In genomic region chrX:43836435-43837184, GRCh38 we compare ENCODE assay signal across 8 cellular contexts. TPM values are rescaled to one million over a fixed set of nuclear protein-coding genes. Genes with fewer than 3 reads are reported as not detected.
DNase-seq lines count a peak whose midpoint lies in the region; TF ChIP-seq lines count a peak whose summit lies in the region.

No MANE protein-coding gene starts in this region.

- no peak overlapping the region for H3K27ac Mint-ChIP-seq in glutamatergic neuron (ENCODE audit: unreplicated experiment)
- H3K27ac Mint-ChIP-seq in activated T-helper 2 cell treated with anti-CD3 and anti-CD28 coated beads, Interferon-gamma antibody, Interleukin-2, Interleukin-4, amounts not matched to agents 10 μg/mL and 5 μg/mL and 100 μg/mL, durations not matched to agents 14 hours and 24 hours and 36 hours, result no peak overlapping the region

- DNase-seq in AG10803 (ENCODE audit: low read depth) (peak; percentile 8), H4 (ENCODE audit: low spot score) (peak; percentile 4), SK-N-MC (ENCODE audit: low read depth, low spot score) (peak; percentile 20), glutamatergic neuron (no peak), uterus (no peak)
- no peak for DNase-seq in activated T-helper 2 cell treated with anti-CD3 and anti-CD28 coated beads, Interferon-gamma antibody, Interleukin-2, Interleukin-4, amounts not matched to agents 10 μg/mL and 5 μg/mL and 100 μg/mL, durations not matched to agents 14 hours and 24 hours and 36 hours (ENCODE audit: low spot score)
- DNase-seq in stimulated activated naive CD4-positive, alpha-beta T cell treated with Interleukin-2 at 50 U/mL for 16 hours (lab: John Stamatoyannopoulos, UW), result no peak
- DNase-seq in activated T-cell treated with anti-CD3 and anti-CD28 coated beads, Interleukin-2, amount 50 U/mL, for 1 hour, result no peak

- no peaks in the 10 kb centered on the region for H3K27me3 ChIP-seq in uterus

- no peaks in the 10 kb centered on the region for H3K36me3 ChIP-seq in SK-N-MC (ENCODE audit: insufficient read depth, low read length)
- H3K36me3 ChIP-seq in uterus, result no peaks in the 10 kb centered on the region

- no peaks in the 10 kb centered on the region for H3K4me1 ChIP-seq in uterus

- H3K27me3 Mint-ChIP-seq in glutamatergic neuron (ENCODE audit: unreplicated experiment), result no peaks in the 10 kb centered on the region
- no peaks in the 10 kb centered on the region for H3K27me3 Mint-ChIP-seq in activated T-helper 2 cell treated with anti-CD3 and anti-CD28 coated beads, Interferon-gamma antibody, Interleukin-2, Interleukin-4, amounts not matched to agents 10 μg/mL and 5 μg/mL and 100 μg/mL, durations not matched to agents 14 hours and 24 hours and 36 hours (ENCODE audit: low read depth)

- intact Hi-C loops in uterus (cut with DNase I; ENCODE audit: low total_unique reads), result no loop called here
- intact Hi-C loops in activated T-helper 2 cell treated with anti-CD3 and anti-CD28 coated beads, Interferon-gamma antibody, Interleukin-2, Interleukin-4, amounts not matched to agents 10 μg/mL and 5 μg/mL and 100 μg/mL, durations not matched to agents 14 hours and 24 hours and 36 hours (cut with micrococcal nuclease), result loop anchor here (10.0 kb wide), 2 partner anchors 108 to 408 kb away; no protein-coding TSS in a partner anchor

- H3K9ac ChIP-seq in SK-N-MC (ENCODE audit: insufficient read length), result no peak overlapping the region

- no peak for TF ChIP-seq POLR2A in uterus (IDR thresholded peaks at IDR 0.05)

- peak; percentile 60 for TF ChIP-seq CTCF in AG10803 (conservative IDR thresholded peaks at IDR 0.05; ENCODE audit: low read length)
- peak; percentile 56 for TF ChIP-seq CTCF in glutamatergic neuron (IDR thresholded peaks at IDR 0.05; ENCODE audit: partially characterized antibody, unreplicated experiment)
- TF ChIP-seq CTCF in uterus (IDR thresholded peaks at IDR 0.05), result peak; percentile 54 to 61 (median 60)

- no peaks in the 10 kb centered on the region for H3K4me1 Mint-ChIP-seq in glutamatergic neuron (ENCODE audit: low read depth, unreplicated experiment)
- H3K4me1 Mint-ChIP-seq in activated T-helper 2 cell treated with anti-CD3 and anti-CD28 coated beads, Interferon-gamma antibody, Interleukin-2, Interleukin-4, amounts not matched to agents 10 μg/mL and 5 μg/mL and 100 μg/mL, durations not matched to agents 14 hours and 24 hours and 36 hours (ENCODE audit: low read depth), result peaks cover 22% of the 10 kb centered on the region

- H3K27ac ChIP-seq in SK-N-MC (no peak overlapping the region), uterus (no peak overlapping the region)

- H3K9me3 Mint-ChIP-seq in glutamatergic neuron (ENCODE audit: unreplicated experiment), result no peaks in the 10 kb centered on the region
- no peaks in the 10 kb centered on the region for H3K9me3 Mint-ChIP-seq in activated T-helper 2 cell treated with anti-CD3 and anti-CD28 coated beads, Interferon-gamma antibody, Interleukin-2, Interleukin-4, amounts not matched to agents 10 μg/mL and 5 μg/mL and 100 μg/mL, durations not matched to agents 14 hours and 24 hours and 36 hours

- H3K4me3 ChIP-seq in AG10803 (ENCODE audit: low read length), result no peak overlapping the region
- H3K4me3 ChIP-seq in SK-N-MC, result no peak overlapping the region
- H3K4me3 ChIP-seq in uterus, result no peak overlapping the region

- no peak overlapping the region for H3K4me3 Mint-ChIP-seq in glutamatergic neuron (ENCODE audit: unreplicated experiment)
- no peak overlapping the region for H3K4me3 Mint-ChIP-seq in activated T-helper 2 cell treated with anti-CD3 and anti-CD28 coated beads, Interferon-gamma antibody, Interleukin-2, Interleukin-4, amounts not matched to agents 10 μg/mL and 5 μg/mL and 100 μg/mL, durations not matched to agents 14 hours and 24 hours and 36 hours (ENCODE audit: low read depth)

- no peaks in the 10 kb centered on the region for H3K36me3 Mint-ChIP-seq in glutamatergic neuron (ENCODE audit: unreplicated experiment)
- H3K36me3 Mint-ChIP-seq in activated T-helper 2 cell treated with anti-CD3 and anti-CD28 coated beads, Interferon-gamma antibody, Interleukin-2, Interleukin-4, amounts not matched to agents 10 μg/mL and 5 μg/mL and 100 μg/mL, durations not matched to agents 14 hours and 24 hours and 36 hours (ENCODE audit: low read depth), result no peaks in the 10 kb centered on the region

- no peaks in the 10 kb centered on the region for H3K9me3 ChIP-seq in SK-N-MC (ENCODE audit: low read depth, low read length)
- no peaks in the 10 kb centered on the region for H3K9me3 ChIP-seq in uterus

RNA-seq across cellular contexts. Expression of gene MAOB, which starts 45.6 kb away (rescaled TPM):
- total RNA-seq in H4 (2014; rRNA removed; shearing (Covaris generic)), result not detected in 2 replicates
- total RNA-seq in glutamatergic neuron (ENCODE audit: unreplicated experiment) (not detected), uterus (100 to 1,000 TPM in 1 of 4 donors, 10 to 100 TPM in 3; 32.9 to 131 (median 58.2) TPM)
- 10.3 and 11.6 TPM in 2 replicates for total RNA-seq in activated T-helper 2 cell treated with anti-CD3 and anti-CD28 coated beads, Interferon-gamma antibody, Interleukin-2, Interleukin-4, amounts not matched to agents 10 μg/mL and 5 μg/mL and 100 μg/mL, durations not matched to agents 14 hours and 24 hours and 36 hours

Comparison
In these comparisons a context has a peak if more than half of its experiments do, and no peak if none do; other contexts are left out.
1. DNase-seq: peak in AG10803 (single experiment), H4 (single experiment) and SK-N-MC (single experiment); none in glutamatergic neuron (single experiment), uterus (0 of 2), activated T-helper 2 cell treated with anti-CD3 and anti-CD28 coated beads, Interferon-gamma antibody, Interleukin-2, Interleukin-4, amounts not matched to agents 10 μg/mL and 5 μg/mL and 100 μg/mL, durations not matched to agents 14 hours and 24 hours and 36 hours (single experiment), stimulated activated naive CD4-positive, alpha-beta T cell treated with Interleukin-2 at 50 U/mL for 16 hours (single experiment) and activated T-cell treated with anti-CD3 and anti-CD28 coated beads, Interleukin-2, amount 50 U/mL, for 1 hour (single experiment).
2. RNA of gene MAOB, which starts 45.6 kb away (total RNA-seq): 32.9 to 131 TPM in uterus and 10.3 to 11.6 TPM in activated T-helper 2 cell treated with anti-CD3 and anti-CD28 coated beads, Interferon-gamma antibody, Interleukin-2, Interleukin-4, amounts not matched to agents 10 μg/mL and 5 μg/mL and 100 μg/mL, durations not matched to agents 14 hours and 24 hours and 36 hours; not detected in H4 and not detected in glutamatergic neuron (single experiment); every median in the first group is over 10 times any median in the second.
3. Peak in every context shown above with its lines, with median percentiles within 50 percentile points of each other: CTCF ChIP-seq.